Comparison of ENCODE assay signal across 11 cellular contexts in genomic region chr1:155009221-155009711, GRCh38. TPM values are rescaled to one million over a fixed set of nuclear protein-coding genes. Genes with fewer than 3 reads are reported as not detected.
DNase-seq lines count a peak whose midpoint lies in the region; ATAC-seq lines count a peak whose summit lies in the region.
"Had no signal": no experiment of that assay in that cellular context is flagged by ENCODE, and none has a peak within 500 bp of the region (broad histone marks: within the 10 kb centered on the region; RNA-seq: fewer than 3 reads in every experiment).

No MANE protein-coding gene starts in this region.

- H3K36me3 Mint-ChIP-seq in activated naive CD4-positive, alpha-beta T cell treated with anti-CD3 and anti-CD28 coated beads for 36 hours (ENCODE audit: low read depth): peaks cover 40% of the 10 kb centered on the region
- H3K36me3 Mint-ChIP-seq in stimulated activated effector memory CD8-positive, alpha-beta T cell treated with anti-CD3 and anti-CD28 coated beads, Interleukin-12 subunit alpha, Interleukin-12 subunit beta, amount 100 ng/mL, for 72 hours: peaks cover 11% of the 10 kb centered on the region

- no peaks in the 10 kb centered on the region for H3K27me3 Mint-ChIP-seq in activated naive CD4-positive, alpha-beta T cell treated with anti-CD3 and anti-CD28 coated beads for 36 hours (ENCODE audit: low read depth)

- CTCF ChIA-PET in activated naive CD4-positive, alpha-beta T cell treated with anti-CD3 and anti-CD28 coated beads for 36 hours (lab: Charles Lee): interaction anchor here (1.4 to 2.6 kb wide), 2 partner anchors 10 to 52 kb away, joined by 3 to 13 read pairs; no protein-coding TSS in a partner anchor

- H3K4me1 Mint-ChIP-seq in activated naive CD4-positive, alpha-beta T cell treated with anti-CD3 and anti-CD28 coated beads for 36 hours (ENCODE audit: low read depth): peaks cover 74% of the 10 kb centered on the region
- peaks cover 74% of the 10 kb centered on the region for H3K4me1 Mint-ChIP-seq in stimulated activated effector memory CD8-positive, alpha-beta T cell treated with anti-CD3 and anti-CD28 coated beads, Interleukin-12 subunit alpha, Interleukin-12 subunit beta, amount 100 ng/mL, for 72 hours

- intact Hi-C loops in activated naive CD4-positive, alpha-beta T cell treated with anti-CD3 and anti-CD28 coated beads for 36 hours (cut with micrococcal nuclease): loop anchor here (1.0 to 10.0 kb wide), 3 partner anchors 8 to 1044 kb away; partner anchors contain the start of genes AQP10, ATP8B2, CREB3L4 and SLC39A1

- in situ Hi-C loops in ACHN (cut with HindIII; ENCODE audit: low pct_ligation_motif_present, low pct_unique_long_range_greater_than_20kb, low sequenced_read_pairs): no loop called here

- DNase-seq in NT2/D1 (ENCODE audit: low read depth, low spot score): no peak
- DNase-seq in activated naive CD4-positive, alpha-beta T cell treated with anti-CD3 and anti-CD28 coated beads for 36 hours: peak; percentile 73
- DNase-seq in stimulated activated effector memory CD8-positive, alpha-beta T cell treated with anti-CD3 and anti-CD28 coated beads, Interleukin-12 subunit alpha, Interleukin-12 subunit beta, amount 100 ng/mL, for 72 hours (ENCODE audit: low spot score in 2 of 2): no peak
- no peak for DNase-seq in ACHN
- DNase-seq in iPS-NIHi7 (ENCODE audit: extremely low spot score): no peak
- DNase-seq: NCI-H1092, nephron progenitor cell had no signal

- H3K9ac ChIP-seq in NT2/D1 (ENCODE audit: insufficient read length, low read depth) (peak overlapping the region; percentile 46), iPS-20b (ENCODE audit: low read depth, low read length) (peak overlapping the region; percentile 53; the same call in 1 of the 2 replicates)

- no peak for ATAC-seq in stimulated activated effector memory CD8-positive, alpha-beta T cell treated with anti-CD3 and anti-CD28 coated beads, Interleukin-12 subunit alpha, Interleukin-12 subunit beta, amount 100 ng/mL, for 72 hours
- no peak for ATAC-seq in GM21723 (IDR thresholded peaks at IDR 0.05; ENCODE audit: unreplicated experiment)

- H3K9me3 ChIP-seq in NT2/D1 (ENCODE audit: insufficient read depth, low read length) (no peaks in the 10 kb centered on the region), iPS-20b (ENCODE audit: insufficient read depth, low read depth, low read length) (no peaks in the 10 kb centered on the region)

- peak overlapping the region; percentile 97 for H3K4me3 Mint-ChIP-seq in activated naive CD4-positive, alpha-beta T cell treated with anti-CD3 and anti-CD28 coated beads for 36 hours
- H3K4me3 Mint-ChIP-seq in stimulated activated effector memory CD8-positive, alpha-beta T cell treated with anti-CD3 and anti-CD28 coated beads, Interleukin-12 subunit alpha, Interleukin-12 subunit beta, amount 100 ng/mL, for 72 hours: peak overlapping the region; percentile 74
- H3K4me3 Mint-ChIP-seq: nephron progenitor cell had no signal

- H3K9me3 Mint-ChIP-seq in activated naive CD4-positive, alpha-beta T cell treated with anti-CD3 and anti-CD28 coated beads for 36 hours: no peaks in the 10 kb centered on the region
- no peaks in the 10 kb centered on the region for H3K9me3 Mint-ChIP-seq in stimulated activated effector memory CD8-positive, alpha-beta T cell treated with anti-CD3 and anti-CD28 coated beads, Interleukin-12 subunit alpha, Interleukin-12 subunit beta, amount 100 ng/mL, for 72 hours
- H3K9me3 Mint-ChIP-seq: nephron progenitor cell had no signal

- peak overlapping the region; percentile 98 for H3K27ac Mint-ChIP-seq in activated naive CD4-positive, alpha-beta T cell treated with anti-CD3 and anti-CD28 coated beads for 36 hours
- H3K27ac Mint-ChIP-seq in stimulated activated effector memory CD8-positive, alpha-beta T cell treated with anti-CD3 and anti-CD28 coated beads, Interleukin-12 subunit alpha, Interleukin-12 subunit beta, amount 100 ng/mL, for 72 hours: peak overlapping the region; percentile 97

- H3K27me3 ChIP-seq in NT2/D1 (ENCODE audit: insufficient read depth, insufficient read length): no peaks in the 10 kb centered on the region
- no peaks in the 10 kb centered on the region for H3K27me3 ChIP-seq in iPS-20b (ENCODE audit: insufficient read depth, low read length)

- H3K36me3 ChIP-seq in NT2/D1 (ENCODE audit: insufficient read depth, insufficient read length, low read length) (no peaks in the 10 kb centered on the region), iPS-20b (ENCODE audit: insufficient read depth, low read depth, low read length) (peaks cover 6% of the 10 kb centered on the region)

- no peak overlapping the region for H3K27ac ChIP-seq in iPS-20b (ENCODE audit: low read length)

- peaks cover 42% of the 10 kb centered on the region for H3K4me1 ChIP-seq in NT2/D1 (ENCODE audit: insufficient read depth, insufficient read length)
- H3K4me1 ChIP-seq in iPS-20b (ENCODE audit: insufficient read depth, low read length): peaks cover 24% of the 10 kb centered on the region; the same call in 1 of the 2 replicates

- H3K4me3 ChIP-seq in NT2/D1 (ENCODE audit: insufficient read length, low read depth) (no peak overlapping the region), iPS-20b (ENCODE audit: low read length) (no peak overlapping the region)

RNA-seq across cellular contexts. Expression of gene ZBTB7B, which starts 6.7 kb away (rescaled TPM):
- total RNA-seq in activated naive CD4-positive, alpha-beta T cell treated with anti-CD3 and anti-CD28 coated beads for 36 hours: 100 to 1,000 TPM in 1 of 2 experiments, 10 to 100 TPM in 1; 90.6 to 101 TPM

RNA-seq across cellular contexts. Expression of gene LENEP, which starts 15.9 kb away (rescaled TPM):
- total RNA-seq in activated naive CD4-positive, alpha-beta T cell treated with anti-CD3 and anti-CD28 coated beads for 36 hours: under 1 TPM; 0.36 to 0.99 TPM
- total RNA-seq: fibroblast of lung, RPMI7951 had no signal

RNA-seq across cellular contexts. Expression of gene DCST2, which starts 24.3 kb away (rescaled TPM):
- total RNA-seq in activated naive CD4-positive, alpha-beta T cell treated with anti-CD3 and anti-CD28 coated beads for 36 hours: 1 to 10 TPM; 1.1 to 1.5 TPM
- total RNA-seq: RPMI7951 had no signal

RNA-seq across cellular contexts. Expression of gene DCST1, which starts 24.4 kb away (rescaled TPM):
- total RNA-seq in activated naive CD4-positive, alpha-beta T cell treated with anti-CD3 and anti-CD28 coated beads for 36 hours: not detected
- total RNA-seq: fibroblast of lung, RPMI7951 had no signal

RNA-seq across cellular contexts. Expression of gene FLAD1, which starts 26.1 kb away (rescaled TPM):
- 10 to 100 TPM; 27.2 to 30.0 TPM for total RNA-seq in activated naive CD4-positive, alpha-beta T cell treated with anti-CD3 and anti-CD28 coated beads for 36 hours
